21 cellular contexts compared by ENCODE assay signal in the genomic region with DNA sequence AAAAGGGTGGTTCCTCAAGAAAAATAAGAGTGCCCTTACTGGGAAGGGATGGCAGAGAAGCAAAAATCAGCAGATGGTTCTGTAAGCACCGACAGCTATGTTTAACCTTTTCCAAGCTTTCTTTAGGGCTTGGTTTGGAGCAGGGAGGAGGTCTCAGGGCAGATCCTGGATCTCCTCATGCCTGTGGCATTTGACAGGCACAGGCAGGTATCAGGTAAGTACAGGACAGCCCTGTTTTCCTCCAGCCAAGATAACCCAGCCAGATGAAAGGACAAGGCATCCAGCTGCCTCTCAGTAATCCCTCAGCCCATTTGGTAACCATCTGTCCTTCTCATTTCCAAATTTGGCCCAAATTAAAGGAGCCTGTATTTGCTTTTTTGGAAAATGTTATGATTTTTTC.
A peak's percentile ranks its signal among the peaks of the same experiment; 100 is the strongest.
DNase-seq lines count a peak whose midpoint lies in the region; ATAC-seq, FAIRE-seq and TF ChIP-seq lines count a peak whose summit lies in the region.
"Had no signal": no experiment of that assay in that cellular context is flagged by ENCODE, and none has a peak within 500 bp of the region (broad histone marks: within the 10 kb centered on the region; RNA-seq: fewer than 3 reads in every experiment).

No MANE protein-coding gene starts in this region.

- no peaks in the 10 kb centered on the region for H3K36me3 Mint-ChIP-seq in activated T-helper 17 cell treated with anti-CD3 and anti-CD28 coated beads, Interleukin-2, amount 50 U/mL, for 72 hours (ENCODE audit: low read depth)
- H3K36me3 Mint-ChIP-seq: CD4-positive, CD25-positive, alpha-beta regulatory T cell; CD8-positive, alpha-beta memory T cell had no signal

- peak; percentile 41 for DNase-seq in NCI-H2171 treated with DMSO at 0.1 percent for 48 hours (lab: John Stamatoyannopoulos, UW)
- DNase-seq in NCI-H2171 (lab: John Stamatoyannopoulos, UW), result no peak
- DNase-seq in NCI-H524 treated with DMSO at 0.1 percent for 48 hours (lab: John Stamatoyannopoulos, UW), result peak; percentile 5
- peak; percentile 53 for DNase-seq in epithelial cell of esophagus (ENCODE audit: low read depth)
- DNase-seq in keratinocyte (ENCODE audit: low read depth, low spot score), result peak; percentile 25
- DNase-seq in neuronal stem cell (ENCODE audit: low spot score), result no peak
- DNase-seq: ACHN; BE2C; C1 segment of cervical spinal cord; CD4-positive, CD25-positive, alpha-beta regulatory T cell; CD8-positive, alpha-beta memory T cell; COR-L47; DMS153; DND-41; EL; GM23248 had no signal

- no peak overlapping the region for H2BK12ac ChIP-seq in neuronal stem cell (ENCODE audit: low read length)

- no CpG with 5 or more reads among the region's 1 CpG for WGBS in neuronal stem cell (ENCODE audit: extremely low coverage in 2 of 2, insufficient read length in 2 of 2, insufficient replicate concordance in 1 of 2), 2 donors

- H3K36me3 ChIP-seq in keratinocyte (ENCODE audit: control insufficient read depth in 2 of 2, extremely low read depth in 1 of 2, insufficient read depth in 2 of 2, low read length in 2 of 2) (no peaks in the 10 kb centered on the region), neuronal stem cell (replicated peaks in 1 of 2; ENCODE audit: control insufficient read depth in 2 of 2, insufficient read depth in 2 of 2, low read length in 2 of 2) (no peaks in the 10 kb centered on the region)
- H3K36me3 ChIP-seq: BE2C, HAP-1 had no signal

- H3K4me2 ChIP-seq in keratinocyte (ENCODE audit: control insufficient read depth, extremely low read depth, insufficient read depth, low read depth, low read length) (peak overlapping the region; percentile 44), neuronal stem cell (ENCODE audit: insufficient read depth, low read length, poor library complexity, severe bottlenecking) (no peak overlapping the region)

- peaks cover 4% of the 10 kb centered on the region for H3K9me3 Mint-ChIP-seq in activated T-helper 17 cell treated with anti-CD3 and anti-CD28 coated beads, Interleukin-2, amount 50 U/mL, for 72 hours

- H2AK5ac ChIP-seq in neuronal stem cell (ENCODE audit: low read depth, low read length), result no peak overlapping the region

- no peak overlapping the region for H3K4me3 ChIP-seq in epithelial cell of esophagus (ENCODE audit: low read length)
- no peak overlapping the region for H3K4me3 ChIP-seq in keratinocyte (ENCODE audit: control insufficient read depth in 2 of 3, extremely low read depth in 1 of 3, insufficient read depth in 2 of 3, low read depth in 1 of 3, low read length in 3 of 3)
- no peak overlapping the region for H3K4me3 ChIP-seq in neuronal stem cell (ENCODE audit: low read length in 2 of 2)
- H3K4me3 ChIP-seq: GM12878, GM23248, HAP-1 had no signal

- H3K9me1 ChIP-seq in keratinocyte (ENCODE audit: control insufficient read depth, extremely low read depth, insufficient read depth, low read length), result no peaks in the 10 kb centered on the region

- no peak overlapping the region for H3K14ac ChIP-seq in neuronal stem cell (ENCODE audit: low read length)

- no peak overlapping the region for H3K9ac ChIP-seq in keratinocyte (ENCODE audit: control insufficient read depth, extremely low read depth, insufficient read depth, low read length)
- no peak overlapping the region for H3K9ac ChIP-seq in neuronal stem cell (ENCODE audit: low read depth, low read length, poor library complexity)
- H3K9ac ChIP-seq: GM23248 had no signal

- no peak overlapping the region for H3K27ac Mint-ChIP-seq in activated T-helper 17 cell treated with anti-CD3 and anti-CD28 coated beads, Interleukin-2, amount 50 U/mL, for 72 hours
- H3K27ac Mint-ChIP-seq: CD4-positive, CD25-positive, alpha-beta regulatory T cell had no signal

- no peaks in the 10 kb centered on the region for H3K79me1 ChIP-seq in neuronal stem cell (ENCODE audit: low read depth, low read length)

- H3K4me1 Mint-ChIP-seq in activated T-helper 17 cell treated with anti-CD3 and anti-CD28 coated beads, Interleukin-2, amount 50 U/mL, for 72 hours, result no peaks in the 10 kb centered on the region
- H3K4me1 Mint-ChIP-seq: CD8-positive, alpha-beta memory T cell had no signal

- no peak overlapping the region for H2BK5ac ChIP-seq in neuronal stem cell (ENCODE audit: low read length)

- no peaks in the 10 kb centered on the region for H3K79me2 ChIP-seq in keratinocyte (ENCODE audit: control insufficient read depth, insufficient read depth, low read length)

- H4K91ac ChIP-seq in neuronal stem cell (ENCODE audit: low read depth, low read length, poor library complexity), result no peak overlapping the region

- no peak overlapping the region for H3K4ac ChIP-seq in neuronal stem cell (ENCODE audit: low read length)

- no peak for ATAC-seq in activated T-helper 17 cell treated with anti-CD3 and anti-CD28 coated beads, Interleukin-2, amount 50 U/mL, for 72 hours (replicated peaks)
- ATAC-seq: GM12878 had no signal

- no peaks in the 10 kb centered on the region for H3K27me3 Mint-ChIP-seq in activated T-helper 17 cell treated with anti-CD3 and anti-CD28 coated beads, Interleukin-2, amount 50 U/mL, for 72 hours
- H3K27me3 Mint-ChIP-seq: CD4-positive, CD25-positive, alpha-beta regulatory T cell; CD8-positive, alpha-beta memory T cell had no signal

- no peak overlapping the region for H4K8ac ChIP-seq in neuronal stem cell (ENCODE audit: low read depth, low read length)

- no peak overlapping the region for H2BK120ac ChIP-seq in neuronal stem cell (ENCODE audit: low read depth, low read length)

- H3K27me3 ChIP-seq in keratinocyte (ENCODE audit: control insufficient read depth, extremely low read depth, insufficient read depth, low read length), result no peaks in the 10 kb centered on the region
- H3K27me3 ChIP-seq in neuronal stem cell (ENCODE audit: control insufficient read depth in 3 of 3, insufficient read depth in 3 of 3, low read depth in 1 of 3, low read length in 3 of 3), result no peaks in the 10 kb centered on the region
- H3K27me3 ChIP-seq: BE2C had no signal

- no peak overlapping the region for H3K18ac ChIP-seq in neuronal stem cell (ENCODE audit: low read length)

- H3K23ac ChIP-seq in neuronal stem cell (ENCODE audit: low read depth, low read length, poor library complexity), result no peak overlapping the region

- H2BK15ac ChIP-seq in neuronal stem cell (ENCODE audit: low read length), result no peak overlapping the region

- H4K20me1 ChIP-seq in keratinocyte (ENCODE audit: control insufficient read depth, extremely low read depth, insufficient read depth, low read length), result no peaks in the 10 kb centered on the region

- no peaks in the 10 kb centered on the region for H3K9me3 ChIP-seq in keratinocyte (ENCODE audit: control insufficient read depth, low read depth, low read length)
- H3K9me3 ChIP-seq in neuronal stem cell (replicated peaks in 1 of 2; ENCODE audit: control insufficient read depth in 2 of 2, insufficient read depth in 1 of 2, low read depth in 1 of 2, low read length in 2 of 2), result no peaks in the 10 kb centered on the region
- H3K9me3 ChIP-seq: BE2C, HAP-1 had no signal

- FAIRE-seq in keratinocyte (lab: Jason Lieb, UNC), result peak; percentile 90
- FAIRE-seq: A204.1, GM12878, GM19239 had no signal

- peak overlapping the region; percentile 17 for H2AFZ ChIP-seq in keratinocyte (ENCODE audit: control insufficient read depth, low read length)
- H2AFZ ChIP-seq in neuronal stem cell (ENCODE audit: low read length), result no peak overlapping the region
- H2AFZ ChIP-seq: GM23248 had no signal

- dilution Hi-C loops in keratinocyte (cut with MboI; ENCODE audit: extremely low pct_ligation_motif_present, low sequenced_read_pairs), result no loop called here

- H3K4me3 Mint-ChIP-seq in activated T-helper 17 cell treated with anti-CD3 and anti-CD28 coated beads, Interleukin-2, amount 50 U/mL, for 72 hours, result no peak overlapping the region
- H3K4me3 Mint-ChIP-seq: CD4-positive, CD25-positive, alpha-beta regulatory T cell; CD8-positive, alpha-beta memory T cell had no signal

- peaks cover 23% of the 10 kb centered on the region for H3K4me1 ChIP-seq in keratinocyte (ENCODE audit: control insufficient read depth, extremely low read depth, insufficient read depth, low read length)
- H3K4me1 ChIP-seq in neuronal stem cell (ENCODE audit: control insufficient read depth in 2 of 2, insufficient read depth in 1 of 2, low read depth in 1 of 2, low read length in 2 of 2), result peaks cover 0 to 2% of the 10 kb centered on the region in 2 donors
- H3K4me1 ChIP-seq: HAP-1 had no signal

- TF ChIP-seq CTCF in epithelial cell of esophagus (IDR thresholded peaks at IDR 0.05; ENCODE audit: insufficient read depth, low read depth, low read length, missing control alignments) (no peak), keratinocyte (optimal IDR thresholded peaks at IDR 0.05 in 1 of 3, IDR thresholded peaks at IDR 0.05 in 1 of 3, conservative IDR thresholded peaks at IDR 0.05 in 1 of 3; ENCODE audit: extremely low read depth in 1 of 3, insufficient read depth in 2 of 3, low read length in 3 of 3) (no peak)

- H3K27ac ChIP-seq in keratinocyte (ENCODE audit: control insufficient read depth, insufficient read depth, low read length) (no peak overlapping the region), neuronal stem cell (replicated peaks; ENCODE audit: low read length) (no peak overlapping the region)
- H3K27ac ChIP-seq: GM23248 had no signal

Comparison
In these comparisons a context has a peak if more than half of its experiments do, and no peak if none do; other contexts are left out.
1. DNase-seq: peak in NCI-H2171 treated with DMSO at 0.1 percent for 48 hours (single experiment), NCI-H524 treated with DMSO at 0.1 percent for 48 hours (single experiment), epithelial cell of esophagus (single experiment) and keratinocyte (single experiment); none in NCI-H2171 (single experiment) and neuronal stem cell (single experiment).